ENCODE assay signal across 9 cellular contexts in the genomic region with DNA sequence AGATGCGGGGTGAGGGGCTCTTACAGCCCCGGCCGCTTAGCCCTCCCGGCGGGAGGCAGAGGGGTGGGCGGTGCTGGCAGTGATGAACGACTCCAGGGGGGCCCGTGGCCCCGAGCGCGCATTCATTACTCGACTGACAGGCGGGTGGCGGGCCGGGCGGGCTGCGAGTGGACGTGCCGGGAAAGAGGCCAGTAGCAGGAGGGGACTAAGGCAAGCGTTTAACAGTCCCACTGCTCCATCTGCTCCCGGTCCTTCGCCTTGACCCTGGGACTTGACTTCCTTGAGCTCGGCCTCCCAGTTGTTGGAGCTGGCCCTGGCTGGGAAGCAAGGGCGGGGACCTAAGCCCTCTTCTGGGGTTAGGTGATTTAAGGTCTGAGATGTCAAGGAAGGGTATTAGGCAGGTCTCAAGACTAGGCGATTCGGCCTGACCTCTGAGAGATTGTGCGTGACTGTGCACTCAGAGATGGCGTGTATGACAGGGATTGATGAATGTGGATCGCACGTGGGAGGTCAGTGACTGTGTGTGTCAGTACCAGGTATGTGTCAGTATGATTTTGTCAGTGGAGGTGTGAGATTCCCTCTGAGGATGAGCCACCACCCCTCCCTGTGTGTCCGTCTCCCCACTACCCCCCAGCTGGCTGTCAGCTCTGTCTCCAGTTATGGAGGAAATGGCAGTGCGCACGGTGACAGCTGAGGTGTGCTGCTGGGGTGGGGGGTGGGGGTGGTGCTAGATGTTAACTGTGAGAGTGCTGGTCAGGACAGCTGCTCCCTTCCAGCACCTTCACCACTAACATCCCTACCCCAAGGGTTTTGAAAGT. TPM values are rescaled to one million over a fixed set of nuclear protein-coding genes. Genes with fewer than 3 reads are reported as not detected.
DNase-seq lines count a peak whose midpoint lies in the region; ATAC-seq, FAIRE-seq and TF ChIP-seq lines count a peak whose summit lies in the region.
"Had no signal": no experiment of that assay in that cellular context is flagged by ENCODE, and none has a peak within 500 bp of the region (broad histone marks: within the 10 kb centered on the region; RNA-seq: fewer than 3 reads in every experiment).

No MANE protein-coding gene starts in this region.

- no peaks in the 10 kb centered on the region for H3K9me3 ChIP-seq in BLaER1
- H3K9me3 ChIP-seq in HUES48 (ENCODE audit: control insufficient read depth, insufficient read depth, low read length) = no peaks in the 10 kb centered on the region
- no peaks in the 10 kb centered on the region for H3K9me3 ChIP-seq in astrocyte (ENCODE audit: insufficient read depth, low read depth, low read length)
- no peaks in the 10 kb centered on the region for H3K9me3 ChIP-seq in mesodermal cell (ENCODE audit: control insufficient read depth, low read length)
- H3K9me3 ChIP-seq in upper lobe of right lung = no peaks in the 10 kb centered on the region

- ATAC-seq in upper lobe of right lung (no peak), GM18511 (IDR thresholded peaks at IDR 0.05; ENCODE audit: unreplicated experiment) (no peak), HG02870 (IDR thresholded peaks at IDR 0.05; ENCODE audit: unreplicated experiment) (no peak)

- TF ChIP-seq CTCF in astrocyte (IDR thresholded peaks at IDR 0.05; ENCODE audit: insufficient read depth, low read depth, low read length) (no peak), upper lobe of right lung (IDR thresholded peaks at IDR 0.05) (no peak)

- H3K36me3 ChIP-seq in BLaER1 (no peaks in the 10 kb centered on the region), HUES48 (ENCODE audit: control insufficient read depth, insufficient read depth, low read length) (no peaks in the 10 kb centered on the region), astrocyte (ENCODE audit: insufficient read depth, low read length) (no peaks in the 10 kb centered on the region), mesodermal cell (ENCODE audit: control insufficient read depth, insufficient read depth, low read length) (no peaks in the 10 kb centered on the region), upper lobe of right lung (no peaks in the 10 kb centered on the region)

- intact Hi-C loops in upper lobe of right lung (cut with DNase I) = loop anchor here (10.0 kb wide), 1 partner anchor 58 kb away; no protein-coding TSS in a partner anchor

- H3K27me3 Mint-ChIP-seq in astrocyte (ENCODE audit: low read depth, unreplicated experiment) = peaks cover 78% of the 10 kb centered on the region

- peak overlapping the region; percentile 64 for H3K4me2 ChIP-seq in BLaER1
- peak overlapping the region; percentile 78 for H3K4me2 ChIP-seq in astrocyte (ENCODE audit: low read length)

- peaks cover 4% of the 10 kb centered on the region for H3K36me3 Mint-ChIP-seq in astrocyte (ENCODE audit: low read depth, unreplicated experiment)

- H3K4me3 Mint-ChIP-seq in astrocyte (ENCODE audit: unreplicated experiment) = no peak overlapping the region

- H3K9ac ChIP-seq in BLaER1 (no peak overlapping the region), HUES48 (ENCODE audit: low read depth, low read length) (no peak overlapping the region), astrocyte (ENCODE audit: low read length) (peak overlapping the region; percentile 11)

- 1% methylated on average over 15 to 30 of the region's 33 CpGs for WGBS in mesodermal cell (ENCODE audit: insufficient coverage in 2 of 2), 2 experiments

- DNase-seq in astrocyte (ENCODE audit: low read depth) = no peak
- DNase-seq in upper lobe of right lung = peak; percentile 64
- DNase-seq in cerebellar nuclear complex (lab: John Stamatoyannopoulos, UW) = no peak

- H3K27ac Mint-ChIP-seq in astrocyte (ENCODE audit: unreplicated experiment) = no peak overlapping the region

- H2AFZ ChIP-seq in astrocyte (ENCODE audit: low read depth, low read length) = peak overlapping the region; percentile 61

- H3K27me3 ChIP-seq in BLaER1 (peaks cover 100% of the 10 kb centered on the region), HUES48 (ENCODE audit: control insufficient read depth, insufficient read depth, low read length) (peaks cover 99% of the 10 kb centered on the region), astrocyte (ENCODE audit: insufficient read depth, low read length) (peaks cover 60% of the 10 kb centered on the region), upper lobe of right lung (peaks cover 70% of the 10 kb centered on the region)

- H3K27ac ChIP-seq in BLaER1 (no peak overlapping the region), HUES48 (ENCODE audit: low read depth, low read length) (no peak overlapping the region), astrocyte (ENCODE audit: low read depth, low read length) (no peak overlapping the region), mesodermal cell (ENCODE audit: low read depth, low read length, severe bottlenecking) (no peak overlapping the region), upper lobe of right lung (no peak overlapping the region)

- FAIRE-seq in astrocyte (lab: Jason Lieb, UNC) = no peak
- FAIRE-seq: endometrium had no signal

- H4K20me1 ChIP-seq in BLaER1 = peaks cover 89% of the 10 kb centered on the region
- H4K20me1 ChIP-seq in astrocyte (ENCODE audit: insufficient read depth, low read length) = no peaks in the 10 kb centered on the region

- peaks cover 2% of the 10 kb centered on the region for H3K9me3 Mint-ChIP-seq in astrocyte (ENCODE audit: unreplicated experiment)

- H3K4me1 Mint-ChIP-seq in astrocyte (ENCODE audit: low read depth, unreplicated experiment) = peaks cover 6% of the 10 kb centered on the region

- H3K4me1 ChIP-seq in BLaER1 (peaks cover 59% of the 10 kb centered on the region), HUES48 (ENCODE audit: control insufficient read depth, insufficient read depth, low read length) (peaks cover 50% of the 10 kb centered on the region), astrocyte (ENCODE audit: insufficient read depth, low read length) (peaks cover 36% of the 10 kb centered on the region), mesodermal cell (ENCODE audit: control insufficient read depth, insufficient read depth, low read length, poor library complexity, severe bottlenecking) (peaks cover 20% of the 10 kb centered on the region), upper lobe of right lung (peaks cover 47% of the 10 kb centered on the region)

- peak overlapping the region; percentile 56 for H3K4me3 ChIP-seq in BLaER1
- H3K4me3 ChIP-seq in HUES48 (ENCODE audit: low read depth, low read length) = peak overlapping the region; percentile 73
- H3K4me3 ChIP-seq in astrocyte (ENCODE audit: insufficient read depth, low read depth, low read length) = peak overlapping the region; percentile 35
- peak overlapping the region; percentile 50 for H3K4me3 ChIP-seq in mesodermal cell (ENCODE audit: extremely low read depth, insufficient read depth, low read length, poor library complexity, severe bottlenecking)
- peak overlapping the region; percentile 42 for H3K4me3 ChIP-seq in upper lobe of right lung

- no peaks in the 10 kb centered on the region for H3K79me2 ChIP-seq in astrocyte (ENCODE audit: insufficient read depth, low read length)

RNA-seq across cellular contexts. Expression of gene DNAJC22, which starts 3.6 kb away (rescaled TPM):
- 0.34 and 0.52 TPM in 2 replicates for total RNA-seq in astrocyte
- 1.9 TPM for polyA plus RNA-seq in mesodermal cell (2013, experiment 1 of 2)
- 1.3 TPM for polyA plus RNA-seq in mesodermal cell (2013, experiment 2 of 2)
- total RNA-seq in upper lobe of right lung = 0.67 TPM

RNA-seq across cellular contexts. Expression of gene C1QL4, which starts 6.1 kb away (rescaled TPM):
- total RNA-seq in astrocyte = 0.09 TPM in 1 of 2 replicates, not detected in the other
- polyA plus RNA-seq in mesodermal cell (2013, experiment 1 of 2) = 6.8 TPM
- 3.4 TPM for polyA plus RNA-seq in mesodermal cell (2013, experiment 2 of 2)
- total RNA-seq in upper lobe of right lung = not detected

RNA-seq across cellular contexts. Expression of gene TROAP, which starts 20.1 kb away (rescaled TPM):
- total RNA-seq in astrocyte (2.2 and 2.7 TPM in 2 replicates), upper lobe of right lung (0.96 TPM)
- polyA plus RNA-seq in mesodermal cell (2013, experiment 1 of 2) = 49.4 TPM
- 48.8 TPM for polyA plus RNA-seq in mesodermal cell (2013, experiment 2 of 2)

RNA-seq across cellular contexts. Expression of gene SPATS2, which starts 24.1 kb away (rescaled TPM):
- total RNA-seq in astrocyte (44.0 and 46.3 TPM in 2 replicates), upper lobe of right lung (12.6 TPM)
- 40.7 TPM for polyA plus RNA-seq in mesodermal cell (2013, experiment 1 of 2)
- polyA plus RNA-seq in mesodermal cell (2013, experiment 2 of 2) = 43.5 TPM

RNA-seq across cellular contexts. Expression of gene PRPH, which starts 48.2 kb away (rescaled TPM):
- not detected in 2 replicates for total RNA-seq in astrocyte
- 17.1 TPM for polyA plus RNA-seq in mesodermal cell (2013, experiment 1 of 2)
- 20.9 TPM for polyA plus RNA-seq in mesodermal cell (2013, experiment 2 of 2)
- not detected for total RNA-seq in upper lobe of right lung
